ENCODE assay signal across 1 cellular context in the genomic region with DNA sequence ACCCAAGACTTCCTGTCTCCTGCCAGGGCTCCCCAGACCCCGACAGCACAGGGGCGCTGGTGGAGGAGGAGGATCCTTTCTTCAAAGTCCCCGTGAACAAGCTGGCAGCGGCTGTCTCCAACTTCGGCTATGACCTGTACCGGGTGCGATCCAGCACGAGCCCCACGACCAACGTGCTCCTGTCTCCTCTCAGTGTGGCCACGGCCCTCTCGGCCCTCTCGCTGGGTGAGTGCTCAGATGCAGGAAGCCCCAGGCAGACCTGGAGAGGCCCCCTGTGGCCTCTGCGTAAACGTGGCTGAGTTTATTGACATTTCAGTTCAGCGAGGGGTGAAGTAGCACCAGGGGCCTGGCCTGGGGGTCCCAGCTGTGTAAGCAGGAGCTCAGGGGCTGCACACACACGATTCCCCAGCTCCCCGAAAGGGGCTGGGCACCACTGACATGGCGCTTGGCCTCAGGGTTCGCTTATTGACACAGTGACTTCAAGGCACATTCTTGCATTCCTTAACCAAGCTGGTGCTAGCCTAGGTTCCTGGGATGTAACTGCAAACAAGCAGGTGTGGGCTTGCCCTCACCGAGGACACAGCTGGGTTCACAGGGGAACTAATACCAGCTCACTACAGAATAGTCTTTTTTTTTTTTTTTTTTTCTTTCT.
TF ChIP-seq lines count a peak whose summit lies in the region.

No MANE protein-coding gene starts in this region.

TF ChIP-seq in HepG2, 621 proteins besides CTCF, POLR2A, EP300 and RAD21 (continues in another document):
- TF ChIP-seq TFAP4 (IDR thresholded peaks at IDR 0.05; ENCODE audit: borderline replicate concordance, low read depth): peak; percentile 97
- TF ChIP-seq, protein P1, sequence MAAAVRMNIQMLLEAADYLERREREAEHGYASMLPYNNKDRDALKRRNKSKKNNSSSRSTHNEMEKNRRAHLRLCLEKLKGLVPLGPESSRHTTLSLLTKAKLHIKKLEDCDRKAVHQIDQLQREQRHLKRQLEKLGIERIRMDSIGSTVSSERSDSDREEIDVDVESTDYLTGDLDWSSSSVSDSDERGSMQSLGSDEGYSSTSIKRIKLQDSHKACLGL (CRISPR knock-in tag; IDR thresholded peaks at IDR 0.05): 0 out of 2 replicates have a peak, but pooled peaks have one; percentile 36
- TF ChIP-seq ZNF550 (CRISPR knock-in tag; IDR thresholded peaks at IDR 0.05; ENCODE audit: borderline replicate concordance): no peak
- TF ChIP-seq JUND (CRISPR knock-in tag; IDR thresholded peaks at IDR 0.05): peak; percentile 67; the same call in 1 of the 2 replicates
- TF ChIP-seq TBX3 (IDR thresholded peaks at IDR 0.05; ENCODE audit: borderline replicate concordance): peak; percentile 61; the same call in 1 of the 2 replicates
- no peak for TF ChIP-seq GZF1 (CRISPR knock-in tag; IDR thresholded peaks at IDR 0.05)
- TF ChIP-seq, protein P2, sequence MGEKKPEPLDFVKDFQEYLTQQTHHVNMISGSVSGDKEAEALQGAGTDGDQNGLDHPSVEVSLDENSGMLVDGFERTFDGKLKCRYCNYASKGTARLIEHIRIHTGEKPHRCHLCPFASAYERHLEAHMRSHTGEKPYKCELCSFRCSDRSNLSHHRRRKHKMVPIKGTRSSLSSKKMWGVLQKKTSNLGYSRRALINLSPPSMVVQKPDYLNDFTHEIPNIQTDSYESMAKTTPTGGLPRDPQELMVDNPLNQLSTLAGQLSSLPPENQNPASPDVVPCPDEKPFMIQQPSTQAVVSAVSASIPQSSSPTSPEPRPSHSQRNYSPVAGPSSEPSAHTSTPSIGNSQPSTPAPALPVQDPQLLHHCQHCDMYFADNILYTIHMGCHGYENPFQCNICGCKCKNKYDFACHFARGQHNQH (CRISPR knock-in tag; IDR thresholded peaks at IDR 0.05): peak; percentile 38; the same call in 1 of the 2 replicates
- TF ChIP-seq CC2D1A (CRISPR knock-in tag; IDR thresholded peaks at IDR 0.05): 0 out of 2 replicates have a peak, but pooled peaks have one; percentile 47
- TF ChIP-seq ZNF263 (CRISPR knock-in tag; IDR thresholded peaks at IDR 0.05): peak; percentile 92
- TF ChIP-seq MAF1 (CRISPR knock-in tag; IDR thresholded peaks at IDR 0.05; ENCODE audit: borderline replicate concordance): no peak
- TF ChIP-seq NBN (conservative IDR thresholded peaks at IDR 0.05): no peak
- peak; percentile 73 for TF ChIP-seq HDAC2 (CRISPR knock-in tag; IDR thresholded peaks at IDR 0.05)
- no peak for TF ChIP-seq PAF1 (CRISPR knock-in tag; IDR thresholded peaks at IDR 0.05)
- TF ChIP-seq SMC3 (IDR thresholded peaks at IDR 0.05; ENCODE audit: low read length): peak; percentile 20; the same call in 1 of the 2 replicates
- no peak for TF ChIP-seq SP1 (IDR thresholded peaks at IDR 0.05)
- no peak for TF ChIP-seq SP1 (CRISPR knock-in tag; IDR thresholded peaks at IDR 0.05)
- TF ChIP-seq ZNF12 (CRISPR knock-in tag; IDR thresholded peaks at IDR 0.05): 0 out of 2 replicates have a peak, but pooled peaks have one; percentile 27
- peak; percentile 56 for TF ChIP-seq YY1 (IDR thresholded peaks at IDR 0.05; ENCODE audit: insufficient read depth, insufficient replicate concordance, low read depth, low read length)
- TF ChIP-seq FOXP1 (IDR thresholded peaks at IDR 0.05): no peak
- 0 out of 2 replicates have a peak, but pooled peaks have one; percentile 41 for TF ChIP-seq FOXP1 (CRISPR knock-in tag; IDR thresholded peaks at IDR 0.05)
- peak; percentile 45; the same call in 1 of the 2 replicates for TF ChIP-seq GATAD1 (CRISPR knock-in tag; IDR thresholded peaks at IDR 0.05)
- peak; percentile 56 for TF ChIP-seq RXRB (CRISPR knock-in tag; IDR thresholded peaks at IDR 0.05; ENCODE audit: borderline replicate concordance)
- TF ChIP-seq GMEB1 (CRISPR knock-in tag; IDR thresholded peaks at IDR 0.05; ENCODE audit: borderline replicate concordance): peak; percentile 36; the same call in 1 of the 2 replicates
- TF ChIP-seq ZNF704 (CRISPR knock-in tag; IDR thresholded peaks at IDR 0.05; ENCODE audit: borderline replicate concordance): no peak
- TF ChIP-seq MEF2D (CRISPR knock-in tag; IDR thresholded peaks at IDR 0.05): no peak
- TF ChIP-seq HNRNPL (IDR thresholded peaks at IDR 0.05; ENCODE audit: low read depth, low read length): peak; percentile 75; the same call in 1 of the 2 replicates
- peak; percentile 89 for TF ChIP-seq PHF21A (CRISPR knock-in tag; IDR thresholded peaks at IDR 0.05)
- peak; percentile 97 for TF ChIP-seq RXRA (CRISPR knock-in tag; IDR thresholded peaks at IDR 0.05)
- TF ChIP-seq UBTF (CRISPR knock-in tag; IDR thresholded peaks at IDR 0.05): peak; percentile 42; the same call in 1 of the 2 replicates
- TF ChIP-seq CSRNP1 (CRISPR knock-in tag; IDR thresholded peaks at IDR 0.05): no peak
- no peak for TF ChIP-seq RFX5 (IDR thresholded peaks at IDR 0.05; ENCODE audit: low read depth, low read length)
- peak; percentile 91; the same call in 1 of the 2 replicates for TF ChIP-seq MTA1 (CRISPR knock-in tag; IDR thresholded peaks at IDR 0.05; ENCODE audit: borderline replicate concordance)
- TF ChIP-seq HDAC1 (CRISPR knock-in tag; IDR thresholded peaks at IDR 0.05): peak; percentile 67
- no peak for TF ChIP-seq ADNP (CRISPR knock-in tag; IDR thresholded peaks at IDR 0.05)
- TF ChIP-seq NR2F2 (IDR thresholded peaks at IDR 0.05; ENCODE audit: borderline replicate concordance, low read depth): peak; percentile 63; the same call in 1 of the 2 replicates
- TF ChIP-seq TBX2 (CRISPR knock-in tag; IDR thresholded peaks at IDR 0.05; ENCODE audit: borderline replicate concordance): peak; percentile 74; the same call in 1 of the 2 replicates
- TF ChIP-seq, protein P3, sequence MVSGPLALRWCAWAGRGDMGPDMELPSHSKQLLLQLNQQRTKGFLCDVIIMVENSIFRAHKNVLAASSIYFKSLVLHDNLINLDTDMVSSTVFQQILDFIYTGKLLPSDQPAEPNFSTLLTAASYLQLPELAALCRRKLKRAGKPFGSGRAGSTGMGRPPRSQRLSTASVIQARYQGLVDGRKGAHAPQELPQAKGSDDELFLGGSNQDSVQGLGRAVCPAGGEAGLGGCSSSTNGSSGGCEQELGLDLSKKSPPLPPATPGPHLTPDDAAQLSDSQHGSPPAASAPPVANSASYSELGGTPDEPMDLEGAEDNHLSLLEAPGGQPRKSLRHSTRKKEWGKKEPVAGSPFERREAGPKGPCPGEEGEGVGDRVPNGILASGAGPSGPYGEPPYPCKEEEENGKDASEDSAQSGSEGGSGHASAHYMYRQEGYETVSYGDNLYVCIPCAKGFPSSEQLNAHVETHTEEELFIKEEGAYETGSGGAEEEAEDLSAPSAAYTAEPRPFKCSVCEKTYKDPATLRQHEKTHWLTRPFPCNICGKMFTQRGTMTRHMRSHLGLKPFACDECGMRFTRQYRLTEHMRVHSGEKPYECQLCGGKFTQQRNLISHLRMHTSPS (CRISPR knock-in tag; IDR thresholded peaks at IDR 0.05; ENCODE audit: low read depth): peak; percentile 80
- TF ChIP-seq, protein P4, sequence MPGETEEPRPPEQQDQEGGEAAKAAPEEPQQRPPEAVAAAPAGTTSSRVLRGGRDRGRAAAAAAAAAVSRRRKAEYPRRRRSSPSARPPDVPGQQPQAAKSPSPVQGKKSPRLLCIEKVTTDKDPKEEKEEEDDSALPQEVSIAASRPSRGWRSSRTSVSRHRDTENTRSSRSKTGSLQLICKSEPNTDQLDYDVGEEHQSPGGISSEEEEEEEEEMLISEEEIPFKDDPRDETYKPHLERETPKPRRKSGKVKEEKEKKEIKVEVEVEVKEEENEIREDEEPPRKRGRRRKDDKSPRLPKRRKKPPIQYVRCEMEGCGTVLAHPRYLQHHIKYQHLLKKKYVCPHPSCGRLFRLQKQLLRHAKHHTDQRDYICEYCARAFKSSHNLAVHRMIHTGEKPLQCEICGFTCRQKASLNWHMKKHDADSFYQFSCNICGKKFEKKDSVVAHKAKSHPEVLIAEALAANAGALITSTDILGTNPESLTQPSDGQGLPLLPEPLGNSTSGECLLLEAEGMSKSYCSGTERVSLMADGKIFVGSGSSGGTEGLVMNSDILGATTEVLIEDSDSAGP (CRISPR knock-in tag; IDR thresholded peaks at IDR 0.05; ENCODE audit: borderline replicate concordance): peak; percentile 73
- TF ChIP-seq ZBTB44 (CRISPR knock-in tag; IDR thresholded peaks at IDR 0.05): no peak
- TF ChIP-seq ZNF101 (CRISPR knock-in tag; IDR thresholded peaks at IDR 0.05; ENCODE audit: borderline replicate concordance, low read depth): no peak
- TF ChIP-seq ZNF331 (CRISPR knock-in tag; IDR thresholded peaks at IDR 0.05): 0 out of 2 replicates have a peak, but pooled peaks have one; percentile 46
- TF ChIP-seq SOX5 (CRISPR knock-in tag; IDR thresholded peaks at IDR 0.05; ENCODE audit: borderline replicate concordance): peak; percentile 67
